19 cellular contexts compared by ENCODE assay signal in genomic region chr16:1184156-1184868, GRCh38. TPM values are rescaled to one million over a fixed set of nuclear protein-coding genes. Genes with fewer than 3 reads are reported as not detected.
A peak's percentile ranks its signal among the peaks of the same experiment; 100 is the strongest.
DNase-seq lines count a peak whose midpoint lies in the region; ATAC-seq and TF ChIP-seq lines count a peak whose summit lies in the region.
"Had no signal": no experiment of that assay in that cellular context is flagged by ENCODE, and none has a peak within 500 bp of the region (broad histone marks: within the 10 kb centered on the region; RNA-seq: fewer than 3 reads in every experiment).

No MANE protein-coding gene starts in this region.

- no peaks in the 10 kb centered on the region for H3K9me3 ChIP-seq in esophagus squamous epithelium
- no peaks in the 10 kb centered on the region for H3K9me3 ChIP-seq in breast epithelium
- H3K9me3 ChIP-seq: prostate gland had no signal

- peaks cover 7% of the 10 kb centered on the region for H3K27me3 Mint-ChIP-seq in GM23338 (ENCODE audit: insufficient read depth, low read depth, poor library complexity)

- H3K27me3 ChIP-seq in esophagus squamous epithelium (peaks cover 0 to 49% (median 0%) of the 10 kb centered on the region in 4 donors), GM23338 (ENCODE audit: insufficient read depth) (no peaks in the 10 kb centered on the region), breast epithelium (peaks cover 0 to 85% of the 10 kb centered on the region in 2 donors)
- H3K27me3 ChIP-seq: cardiac muscle cell had no signal

- no peaks in the 10 kb centered on the region for H3K9me2 ChIP-seq in GM23338 (ENCODE audit: insufficient read depth)

- peaks cover 4% of the 10 kb centered on the region for H4K20me1 ChIP-seq in GM23338 (replicated peaks; ENCODE audit: insufficient read depth)

- peak overlapping the region in 3 of 4 donors; percentile 12 to 89 (median 83) for H3K27ac ChIP-seq in esophagus squamous epithelium
- H3K27ac ChIP-seq in GM23338 (ENCODE audit: low read depth) = no peak overlapping the region
- no peak overlapping the region for H3K27ac ChIP-seq in breast epithelium
- H3K27ac ChIP-seq: cardiac muscle cell, prostate gland, SK-N-MC had no signal

- 84 to 86% methylated on average over 5 to 6 of the region's 26 CpGs for WGBS in esophagus squamous epithelium, 2 donors

- H2AFZ ChIP-seq in GM23338 = no peak overlapping the region

- H3F3A ChIP-seq in GM23338 (replicated peaks; ENCODE audit: low read depth) = no peaks in the 10 kb centered on the region

- intact Hi-C loops in esophagus squamous epithelium (cut with DNase I) (no loop called here), breast epithelium (cut with DNase I; ENCODE audit: low total_unique reads) (no loop called here)

- H3K36me3 ChIP-seq in esophagus squamous epithelium = no peaks in the 10 kb centered on the region
- H3K36me3 ChIP-seq in GM23338 (ENCODE audit: insufficient read depth) = no peaks in the 10 kb centered on the region
- no peaks in the 10 kb centered on the region for H3K36me3 ChIP-seq in breast epithelium
- H3K36me3 ChIP-seq: cardiac muscle cell, prostate gland had no signal

- H3K4me1 Mint-ChIP-seq in GM23338 = no peaks in the 10 kb centered on the region

- H3K4me3 ChIP-seq in esophagus squamous epithelium (no peak overlapping the region), GM23338 (no peak overlapping the region), breast epithelium (no peak overlapping the region)
- H3K4me3 ChIP-seq: cardiac muscle cell, prostate gland, SK-N-MC had no signal

- TF ChIP-seq POLR2A in esophagus squamous epithelium (IDR thresholded peaks at IDR 0.05) = no peak
- TF ChIP-seq POLR2A in breast epithelium (IDR thresholded peaks at IDR 0.05) = no peak

- no peak overlapping the region for H3K4me2 ChIP-seq in GM23338

- no peaks in the 10 kb centered on the region for H3K36me3 Mint-ChIP-seq in GM23338 (ENCODE audit: low read depth)

- H3K4me1 ChIP-seq in esophagus squamous epithelium (peaks cover 3 to 43% (median 34%) of the 10 kb centered on the region in 3 donors), GM23338 (ENCODE audit: insufficient read depth) (no peaks in the 10 kb centered on the region), breast epithelium (no peaks in the 10 kb centered on the region)
- H3K4me1 ChIP-seq: prostate gland had no signal

- TF ChIP-seq CTCF in esophagus squamous epithelium (IDR thresholded peaks at IDR 0.05) (peak in 1 of 6 experiments; percentile 9), GM23338 (conservative IDR thresholded peaks at IDR 0.05; ENCODE audit: low read depth in 2 of 2) (0 out of 4 replicates have a peak, but pooled peaks of 1 of the 2 experiments have one; percentile 12), breast epithelium (IDR thresholded peaks at IDR 0.05) (no peak)

- ATAC-seq in GM23338 = no peak
- ATAC-seq: activated T-cell treated with anti-CD3 and anti-CD28 coated beads, Interleukin-2, amount 50 U/mL, for 72 hours; left ventricle myocardium superior had no signal

- DNase-seq in COLO668 (lab: John Stamatoyannopoulos, UW; ENCODE audit: unreplicated experiment) (peak; percentile 94), NCI-H2196 treated with DMSO at 0.1 percent for 48 hours (lab: John Stamatoyannopoulos, UW; ENCODE audit: unreplicated experiment) (peak; percentile 5), esophagus squamous epithelium (lab: John Stamatoyannopoulos, UW) (no peak), renal cortical epithelial cell (ENCODE audit: low read depth) (peak; percentile 40), dedifferentiated amniotic fluid mesenchymal stem cell (ENCODE audit: extremely low spot score) (no peak), GM23338 (ENCODE audit: low spot score) (no peak), breast epithelium (ENCODE audit: low spot score in 2 of 2) (no peak), DMS 273 (lab: John Stamatoyannopoulos, UW; ENCODE audit: unreplicated experiment) (no peak)
- DNase-seq: activated CD4-positive, alpha-beta T cell treated with anti-CD3 and anti-CD28 coated beads, Interleukin-2, amount 50 U/mL, for 4 hours; activated T-cell treated with anti-CD3 and anti-CD28 coated beads, Interleukin-2, amount 50 U/mL, for 72 hours; DMS153; effector memory CD4-positive, alpha-beta T cell; left ventricle myocardium superior had no signal

- no peak overlapping the region for H3K27ac Mint-ChIP-seq in GM23338
- H3K27ac Mint-ChIP-seq: activated T-cell treated with anti-CD3 and anti-CD28 coated beads, Interleukin-2, amount 50 U/mL, for 72 hours had no signal

- H3K79me2 ChIP-seq in GM23338 (replicated peaks; ENCODE audit: insufficient read depth) = no peaks in the 10 kb centered on the region; the same call in 1 of the 2 replicates

- H3K4me3 Mint-ChIP-seq in GM23338 = no peak overlapping the region
- H3K4me3 Mint-ChIP-seq: activated T-cell treated with anti-CD3 and anti-CD28 coated beads, Interleukin-2, amount 50 U/mL, for 72 hours had no signal

- H3K9me3 Mint-ChIP-seq in GM23338 = no peaks in the 10 kb centered on the region
- H3K9me3 Mint-ChIP-seq: activated T-cell treated with anti-CD3 and anti-CD28 coated beads, Interleukin-2, amount 50 U/mL, for 72 hours had no signal

TF ChIP-seq in GM23338, 12 proteins besides CTCF, POLR2A, EP300 and RAD21 (continues in another document):
- TF ChIP-seq JUNB (IDR thresholded peaks at IDR 0.05; ENCODE audit: unreplicated experiment) (no peak), ETS1 (IDR thresholded peaks at IDR 0.05) (no peak), EZH2phosphoT487 (IDR thresholded peaks at IDR 0.05; ENCODE audit: unreplicated experiment) (no peak)

RNA-seq across cellular contexts. Expression of gene CACNA1H, which starts 31.4 kb away (rescaled TPM):
- total RNA-seq in esophagus squamous epithelium = 10 to 100 TPM in 1 of 4 donors, 1 to 10 TPM in 3; 1.7 to 14.7 (median 5.6) TPM
- 1.0 and 36.2 TPM in 2 replicates for total RNA-seq in renal cortical epithelial cell
- 34.5 and 43.3 TPM in 2 replicates for total RNA-seq in GM23338 (2014; rRNA removed; shearing (Covaris generic))
- polyA plus RNA-seq in GM23338 (2016; fragmentation: Nextera tagmentation; extraction: Ambion mirVana) = 3.5 and 3.8 TPM in 2 replicates
- total RNA-seq in breast epithelium = 1 to 10 TPM; 1.6 to 2.5 (median 2.2) TPM
- total RNA-seq: MCF 10A had no signal

RNA-seq across cellular contexts. Expression of gene TPSG1, which starts 40.8 kb away (rescaled TPM):
- under 1 TPM in 1 of 4 donors, not detected in 3; 0.27 TPM for total RNA-seq in esophagus squamous epithelium
- total RNA-seq in renal cortical epithelial cell = not detected in 2 replicates
- not detected in 2 replicates for total RNA-seq in GM23338 (2014; rRNA removed; shearing (Covaris generic))
- polyA plus RNA-seq in GM23338 (2016; fragmentation: Nextera tagmentation; extraction: Ambion mirVana) = 0.56 and 0.81 TPM in 2 replicates
- total RNA-seq in breast epithelium = 1 to 10 TPM in 1 of 3 donors, under 1 TPM in 1, not detected in 1; 0.73 to 1.8 TPM
- total RNA-seq: cardiac muscle cell, fibroblast of villous mesenchyme, left ventricle myocardium superior, MCF 10A, prostate gland had no signal
- polyA plus RNA-seq: BJ had no signal

RNA-seq across cellular contexts. Expression of gene TPSB2, which starts 45.7 kb away (rescaled TPM):
- 100 to 1,000 TPM in 1 of 4 donors, 10 to 100 TPM in 2, 1 to 10 TPM in 1; 4.0 to 537 (median 20.2) TPM for total RNA-seq in esophagus squamous epithelium
- not detected in 2 replicates for total RNA-seq in renal cortical epithelial cell
- total RNA-seq in GM23338 (2014; rRNA removed; shearing (Covaris generic)) = not detected in 2 replicates
- 0.23 TPM in 1 of 2 replicates, not detected in the other for polyA plus RNA-seq in GM23338 (2016; fragmentation: Nextera tagmentation; extraction: Ambion mirVana)
- total RNA-seq in breast epithelium = 100 to 1,000 TPM in 1 of 3 donors, 10 to 100 TPM in 1, 1 to 10 TPM in 1; 5.6 to 195 (median 22.4) TPM
- total RNA-seq: cardiac muscle cell, fibroblast of villous mesenchyme, MCF 10A had no signal
- polyA plus RNA-seq: BJ, cardiac muscle cell had no signal

RNA-seq across cellular contexts. Expression of gene TPSAB1, which starts 56.2 kb away (rescaled TPM):
- 100 to 1,000 TPM in 1 of 4 donors, 10 to 100 TPM in 2, 1 to 10 TPM in 1; 3.0 to 395 (median 16.7) TPM for total RNA-seq in esophagus squamous epithelium
- not detected in 2 replicates for total RNA-seq in renal cortical epithelial cell
- total RNA-seq in GM23338 (2014; rRNA removed; shearing (Covaris generic)) = not detected in 2 replicates
- not detected in 2 replicates for polyA plus RNA-seq in GM23338 (2016; fragmentation: Nextera tagmentation; extraction: Ambion mirVana)
- total RNA-seq in breast epithelium = 100 to 1,000 TPM in 1 of 3 donors, 10 to 100 TPM in 1, 1 to 10 TPM in 1; 5.9 to 156 (median 19.8) TPM
- total RNA-seq: cardiac muscle cell, fibroblast of villous mesenchyme, MCF 10A had no signal
- polyA plus RNA-seq: BJ, cardiac muscle cell had no signal

Comparison
In these comparisons a context has a peak if more than half of its experiments do, and no peak if none do; other contexts are left out.
1. DNase-seq: peak in COLO668 (single experiment), NCI-H2196 treated with DMSO at 0.1 percent for 48 hours (single experiment) and renal cortical epithelial cell (single experiment); none in esophagus squamous epithelium (single experiment), dedifferentiated amniotic fluid mesenchymal stem cell (single experiment), GM23338 (single experiment), breast epithelium (0 of 2) and DMS 273 (single experiment).
2. H3K27ac ChIP-seq: peak in esophagus squamous epithelium (3 of 4); none in GM23338 (single experiment) and breast epithelium (0 of 2).